19 cellular contexts compared by ENCODE assay signal in genomic region chr2:205914198-205914597, GRCh38.
DNase-seq lines count a peak whose midpoint lies in the region; ATAC-seq and TF ChIP-seq lines count a peak whose summit lies in the region.
"Had no signal": no experiment of that assay in that cellular context is flagged by ENCODE, and none has a peak within 500 bp of the region (broad histone marks: within the 10 kb centered on the region; RNA-seq: fewer than 3 reads in every experiment).

No MANE protein-coding gene starts in this region.

- H3K27me3 ChIP-seq in Caco-2 (replicated peaks; ENCODE audit: control insufficient read depth, insufficient read depth, low read length) (no peaks in the 10 kb centered on the region), hepatocyte (no peaks in the 10 kb centered on the region), psoas muscle (ENCODE audit: insufficient read depth in 3 of 3, low read length in 2 of 3) (peaks cover 0 to 17% (median 2%) of the 10 kb centered on the region in 3 donors), left lung (no peaks in the 10 kb centered on the region)
- H3K27me3 ChIP-seq: SJCRH30 had no signal

- TF ChIP-seq CTCF in Caco-2 (IDR thresholded peaks at IDR 0.05; ENCODE audit: insufficient read depth in 1 of 2, low read depth in 1 of 2, low read length in 1 of 2, severe bottlenecking in 1 of 2, unreplicated experiment in 1 of 2) (no peak), hepatocyte (IDR thresholded peaks at IDR 0.05; ENCODE audit: poor library complexity) (no peak), nephron progenitor cell (IDR thresholded peaks at IDR 0.05) (no peak), psoas muscle (IDR thresholded peaks at IDR 0.05) (no peak), left lung (IDR thresholded peaks at IDR 0.05) (no peak)

- H3K4me1 ChIP-seq in Caco-2, result peaks cover 11% of the 10 kb centered on the region; the same call in 1 of the 2 replicates
- H3K4me1 ChIP-seq in hepatocyte (ENCODE audit: insufficient read depth), result peaks cover 24% of the 10 kb centered on the region
- no peaks in the 10 kb centered on the region for H3K4me1 ChIP-seq in psoas muscle
- no peaks in the 10 kb centered on the region for H3K4me1 ChIP-seq in left lung

- H3K27ac ChIP-seq in hepatocyte, result peak overlapping the region; percentile 69
- H3K27ac ChIP-seq in psoas muscle, result no peak overlapping the region
- no peak overlapping the region for H3K27ac ChIP-seq in left lung
- H3K27ac ChIP-seq: SJCRH30 had no signal

- no peak for ATAC-seq in stimulated activated naive B cell treated with anti-CD40 and anti-IgM and Interleukin-4, amounts not matched to agents 10 μg/mL and 1 μg/mL and 100 μg/mL, for 72 hours (replicated peaks)
- no peak for ATAC-seq in psoas muscle
- no peak for ATAC-seq in left lung
- ATAC-seq: CD8-positive, alpha-beta T cell had no signal

- H3K4me2 ChIP-seq in hepatocyte, result peak overlapping the region; percentile 47

- H3K27me3 Mint-ChIP-seq in Caco-2 (ENCODE audit: insufficient read depth, unreplicated experiment) (no peaks in the 10 kb centered on the region), nephron progenitor cell (ENCODE audit: low read depth, poor library complexity) (peaks cover 4% of the 10 kb centered on the region)
- H3K27me3 Mint-ChIP-seq in stimulated activated naive B cell treated with anti-CD40 and anti-IgM and Interleukin-4, amounts not matched to agents 10 μg/mL and 1 μg/mL and 100 μg/mL, for 72 hours, result peaks cover 0 to 11% of the 10 kb centered on the region in 2 donors

- H3K36me3 ChIP-seq in Caco-2 (ENCODE audit: control insufficient read depth, insufficient read depth, low read length) (no peaks in the 10 kb centered on the region), hepatocyte (replicated peaks; ENCODE audit: insufficient read depth, low read depth) (no peaks in the 10 kb centered on the region), psoas muscle (ENCODE audit: insufficient read depth in 1 of 2, low read depth in 1 of 2) (no peaks in the 10 kb centered on the region), left lung (no peaks in the 10 kb centered on the region)
- H3K36me3 ChIP-seq: SJCRH30 had no signal

- no peaks in the 10 kb centered on the region for H3K9me2 ChIP-seq in hepatocyte (replicated peaks; ENCODE audit: insufficient read depth)

- H3K9me3 Mint-ChIP-seq in Caco-2 (ENCODE audit: unreplicated experiment) (peaks cover 7% of the 10 kb centered on the region), nephron progenitor cell (peaks cover 32% of the 10 kb centered on the region)
- H3K9me3 Mint-ChIP-seq in stimulated activated naive B cell treated with anti-CD40 and anti-IgM and Interleukin-4, amounts not matched to agents 10 μg/mL and 1 μg/mL and 100 μg/mL, for 72 hours, result peaks cover 3 to 8% of the 10 kb centered on the region in 2 donors
- H3K9me3 Mint-ChIP-seq: CD8-positive, alpha-beta T cell had no signal

- no TSS peak for BruUV-seq in Caco-2 (replicated peaks; lab: Mats Ljungman, UMichigan)

- intact Hi-C loops in Caco-2 (cut with micrococcal nuclease; ENCODE audit: unreplicated experiment), result no loop called here
- intact Hi-C loops in psoas muscle (cut with DNase I), result no loop called here
- intact Hi-C loops in left lung (cut with DNase I), result no loop called here

- no peak overlapping the region for H3K4me3 Mint-ChIP-seq in Caco-2 (ENCODE audit: unreplicated experiment)
- H3K4me3 Mint-ChIP-seq in nephron progenitor cell, result no peak overlapping the region
- no peak overlapping the region for H3K4me3 Mint-ChIP-seq in stimulated activated naive B cell treated with anti-CD40 and anti-IgM and Interleukin-4, amounts not matched to agents 10 μg/mL and 1 μg/mL and 100 μg/mL, for 72 hours
- H3K4me3 Mint-ChIP-seq: CD8-positive, alpha-beta T cell; IgD-negative memory B cell had no signal

- CTCF ChIA-PET in Caco-2 (lab: Charles Lee), result interaction anchor here (1.7 kb wide), 1 partner anchor 12 kb away, joined by 8 read pairs; no protein-coding TSS in a partner anchor

- H3K79me2 ChIP-seq in hepatocyte, result no peaks in the 10 kb centered on the region

- H2AFZ ChIP-seq in hepatocyte, result no peak overlapping the region

- peaks cover 4% of the 10 kb centered on the region for H3K9me3 ChIP-seq in Caco-2
- no peaks in the 10 kb centered on the region for H3K9me3 ChIP-seq in hepatocyte (ENCODE audit: low read depth)
- no peaks in the 10 kb centered on the region for H3K9me3 ChIP-seq in psoas muscle
- no peaks in the 10 kb centered on the region for H3K9me3 ChIP-seq in left lung
- H3K9me3 ChIP-seq: SJCRH30 had no signal

- H3K4me3 ChIP-seq in Caco-2 (ENCODE audit: low read depth, low read length), result no peak overlapping the region
- H3K4me3 ChIP-seq in hepatocyte, result no peak overlapping the region
- H3K4me3 ChIP-seq in psoas muscle, result no peak overlapping the region
- H3K4me3 ChIP-seq in left lung, result no peak overlapping the region
- H3K4me3 ChIP-seq: SJCRH30 had no signal

- POLR2A ChIA-PET in Caco-2 (lab: Charles Lee), result no interaction called here

- DNase-seq in Caco-2 (no peak), hepatocyte (ENCODE audit: low spot score) (peak; percentile 25), nephron progenitor cell (no peak), HUDEP-2 (lab: John Stamatoyannopoulos, UW; ENCODE audit: unreplicated experiment in 76 of 76) (no peak), psoas muscle (no peak), left lung (no peak)
- DNase-seq in stimulated activated naive B cell treated with anti-CD40 and anti-IgM and Interleukin-4, amounts not matched to agents 10 μg/mL and 1 μg/mL and 100 μg/mL, for 72 hours, result no peak
- DNase-seq: 8988T; C1 segment of cervical spinal cord; Calu3; CD8-positive, alpha-beta T cell; GOT3; HCEC 1CT; NCI-H1105; NCI-H2029; NCI-H526; OCI-M1 had no signal

- H3K36me3 Mint-ChIP-seq in Caco-2 (ENCODE audit: insufficient read depth, unreplicated experiment) (no peaks in the 10 kb centered on the region), nephron progenitor cell (ENCODE audit: low read depth) (no peaks in the 10 kb centered on the region)
- peaks cover 0 to 4% of the 10 kb centered on the region in 2 donors for H3K36me3 Mint-ChIP-seq in stimulated activated naive B cell treated with anti-CD40 and anti-IgM and Interleukin-4, amounts not matched to agents 10 μg/mL and 1 μg/mL and 100 μg/mL, for 72 hours
- H3K36me3 Mint-ChIP-seq: CD8-positive, alpha-beta T cell; IgD-negative memory B cell had no signal

- H3K27ac Mint-ChIP-seq in Caco-2 (ENCODE audit: unreplicated experiment), result peak overlapping the region; percentile 23
- H3K27ac Mint-ChIP-seq in nephron progenitor cell, result peak overlapping the region; percentile 52
- H3K27ac Mint-ChIP-seq in stimulated activated naive B cell treated with anti-CD40 and anti-IgM and Interleukin-4, amounts not matched to agents 10 μg/mL and 1 μg/mL and 100 μg/mL, for 72 hours, result peak overlapping the region; percentile 10
- H3K27ac Mint-ChIP-seq: CD8-positive, alpha-beta T cell had no signal

- no peaks in the 10 kb centered on the region for H4K20me1 ChIP-seq in hepatocyte (ENCODE audit: insufficient read depth, poor library complexity, severe bottlenecking)

- H3K4me1 Mint-ChIP-seq in Caco-2 (ENCODE audit: low read depth, unreplicated experiment), result peaks cover 17% of the 10 kb centered on the region
- peaks cover 50% of the 10 kb centered on the region for H3K4me1 Mint-ChIP-seq in nephron progenitor cell
- H3K4me1 Mint-ChIP-seq in stimulated activated naive B cell treated with anti-CD40 and anti-IgM and Interleukin-4, amounts not matched to agents 10 μg/mL and 1 μg/mL and 100 μg/mL, for 72 hours, result peaks cover 4 to 14% of the 10 kb centered on the region in 2 donors
